8 cellular contexts compared by ENCODE assay signal in genomic region chr11:7577883-7578242, GRCh38.
DNase-seq lines count a peak whose midpoint lies in the region; ATAC-seq and TF ChIP-seq lines count a peak whose summit lies in the region.

No MANE protein-coding gene starts in this region.

- H3K27me3 Mint-ChIP-seq in chondrocyte (ENCODE audit: low read depth) (no peaks in the 10 kb centered on the region), memory B cell (no peaks in the 10 kb centered on the region)

- H3K4me3 ChIP-seq in uterus: peak overlapping the region; percentile 4 to 29

- H3K9ac ChIP-seq in ES-I3 (ENCODE audit: low read depth, low read length): peak overlapping the region; percentile 15; the same call in 1 of the 2 replicates

- H3K36me3 ChIP-seq in ES-I3 (ENCODE audit: insufficient read depth, low read length): no peaks in the 10 kb centered on the region
- H3K36me3 ChIP-seq in uterus: no peaks in the 10 kb centered on the region

- DNase-seq in LHCN-M2 (ENCODE audit: low read depth): peak; percentile 52
- no peak for DNase-seq in chondrocyte (ENCODE audit: low spot score)
- no peak for DNase-seq in memory B cell (ENCODE audit: low spot score in 2 of 2)
- DNase-seq in uterus: no peak
- no peak for DNase-seq in D341Med (ENCODE audit: low spot score)
- no peak for DNase-seq in LoVo (ENCODE audit: low spot score)

- H3K36me3 Mint-ChIP-seq in chondrocyte (ENCODE audit: low read depth) (no peaks in the 10 kb centered on the region), memory B cell (peaks cover 8% of the 10 kb centered on the region)

- TF ChIP-seq CTCF in chondrocyte (IDR thresholded peaks at IDR 0.05) (no peak), uterus (IDR thresholded peaks at IDR 0.05) (no peak)

- peak overlapping the region; percentile 99 for H3K27ac Mint-ChIP-seq in chondrocyte (ENCODE audit: unreplicated experiment)
- peak overlapping the region; percentile 56 for H3K27ac Mint-ChIP-seq in memory B cell

- H3K4me1 Mint-ChIP-seq in chondrocyte (ENCODE audit: low read depth) (peaks cover 98% of the 10 kb centered on the region), memory B cell (peaks cover 28% of the 10 kb centered on the region)

- no peak for TF ChIP-seq POLR2A in uterus (IDR thresholded peaks at IDR 0.05)

- peaks cover 63% of the 10 kb centered on the region for H3K4me1 ChIP-seq in ES-I3 (ENCODE audit: insufficient read depth, low read length)
- H3K4me1 ChIP-seq in uterus: peaks cover 0 to 24% of the 10 kb centered on the region in 2 donors

- intact Hi-C loops in uterus (cut with DNase I; ENCODE audit: low total_unique reads): no loop called here

- ATAC-seq in memory B cell (ENCODE audit: low read depth): no peak
- no peak for ATAC-seq in HG03095 (IDR thresholded peaks at IDR 0.05; ENCODE audit: unreplicated experiment)

- H3K9me3 Mint-ChIP-seq in chondrocyte (ENCODE audit: low read depth) (no peaks in the 10 kb centered on the region), memory B cell (no peaks in the 10 kb centered on the region)

- H3K9me3 ChIP-seq in ES-I3 (ENCODE audit: control insufficient read depth, insufficient read depth, low read length): no peaks in the 10 kb centered on the region
- no peaks in the 10 kb centered on the region for H3K9me3 ChIP-seq in uterus

- H3K27me3 ChIP-seq in uterus: no peaks in the 10 kb centered on the region

- H3K4me3 Mint-ChIP-seq in chondrocyte (ENCODE audit: unreplicated experiment) (peak overlapping the region; percentile 88), memory B cell (no peak overlapping the region)

- H3K27ac ChIP-seq in uterus: peak overlapping the region; percentile 80
